In the genomic region with DNA sequence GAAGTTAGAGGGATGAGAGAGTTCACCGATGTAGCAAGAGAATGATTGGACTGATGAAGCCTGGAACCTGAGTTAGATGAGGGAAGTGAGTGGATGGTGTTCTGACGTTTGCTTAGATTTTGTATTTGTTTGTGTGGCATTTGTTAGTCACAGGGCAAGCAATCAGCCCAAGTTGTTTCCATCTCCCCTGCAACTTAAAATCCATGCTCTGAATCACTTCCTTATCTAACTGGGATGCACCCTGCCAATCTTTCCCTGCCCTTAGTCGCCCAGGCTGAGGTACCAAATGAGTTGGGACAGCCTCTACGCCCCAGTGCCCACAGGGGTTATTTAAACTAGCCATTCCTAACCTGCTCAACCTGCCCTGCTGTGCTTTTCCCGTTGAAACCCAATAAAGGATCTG, we compare ENCODE assay signal across 15 cellular contexts. TPM values are rescaled to one million over a fixed set of nuclear protein-coding genes. Genes with fewer than 3 reads are reported as not detected.
DNase-seq lines count a peak whose midpoint lies in the region; ATAC-seq and TF ChIP-seq lines count a peak whose summit lies in the region.
"Had no signal": no experiment of that assay in that cellular context is flagged by ENCODE, and none has a peak within 500 bp of the region (broad histone marks: within the 10 kb centered on the region; RNA-seq: fewer than 3 reads in every experiment).

No MANE protein-coding gene starts in this region.

- intact Hi-C loops in thyroid gland (cut with DNase I): no loop called here

- H3K27me3 ChIP-seq in thyroid gland: no peaks in the 10 kb centered on the region

- no peak for TF ChIP-seq POLR2A in thyroid gland (IDR thresholded peaks at IDR 0.05)

- ATAC-seq in HG03354 (IDR thresholded peaks at IDR 0.05; ENCODE audit: poor library complexity, severe bottlenecking, unreplicated experiment) (no peak), HG03159 (IDR thresholded peaks at IDR 0.05; ENCODE audit: unreplicated experiment) (no peak)
- ATAC-seq: activated CD4-positive, alpha-beta T cell treated with anti-CD3 and anti-CD28 coated beads for 36 hours; left ventricle myocardium superior; mucosa of descending colon had no signal

- no peaks in the 10 kb centered on the region for H3K9me3 ChIP-seq in thyroid gland
- H3K9me3 ChIP-seq: esophagus muscularis mucosa, mucosa of descending colon had no signal

- H3K36me3 ChIP-seq in thyroid gland: no peaks in the 10 kb centered on the region
- H3K36me3 ChIP-seq: esophagus muscularis mucosa had no signal

- no peak overlapping the region for H3K27ac ChIP-seq in thyroid gland
- H3K27ac ChIP-seq: esophagus muscularis mucosa had no signal

- H3K4me3 ChIP-seq in choroid plexus epithelial cell (ENCODE audit: low read depth, low read length) (no peak overlapping the region), thyroid gland (replicated peaks in 1 of 3) (no peak overlapping the region)
- H3K4me3 ChIP-seq: esophagus muscularis mucosa, mucosa of descending colon had no signal

- TF ChIP-seq CTCF in choroid plexus epithelial cell (conservative IDR thresholded peaks at IDR 0.05; ENCODE audit: low read depth, low read length) (no peak), thyroid gland (IDR thresholded peaks at IDR 0.05) (no peak)

- peak; percentile 50 for DNase-seq in EH (ENCODE audit: low read depth)
- peak; percentile 44 for DNase-seq in NCI-H226
- peak; percentile 28 for DNase-seq in choroid plexus epithelial cell (ENCODE audit: low read depth)
- DNase-seq in renal cortical epithelial cell (ENCODE audit: low read depth): peak; percentile 77
- DNase-seq in thyroid gland: no peak
- DNase-seq: activated CD4-positive, alpha-beta T cell treated with anti-CD3 and anti-CD28 coated beads for 36 hours; effector CD8-positive, alpha-beta T cell; left ventricle myocardium superior; NCI-H774; stimulated activated CD4-positive, alpha-beta T cell treated with anti-CD3 and anti-CD28 coated beads, Interleukin-12 subunit alpha, Interleukin-12 subunit beta, amount 100 ng/mL, for 4 hours had no signal

- WGBS in thyroid gland, 2 donors: 60 to 67% methylated on average over 5 of the region's 5 CpGs

- H3K4me1 ChIP-seq in thyroid gland: peaks cover 0 to 5% of the 10 kb centered on the region in 2 donors
- H3K4me1 ChIP-seq: esophagus muscularis mucosa had no signal

RNA-seq across cellular contexts. Expression of gene PAQR5, which starts 12.6 kb away (rescaled TPM):
- 8.2 and 8.9 TPM in 2 replicates for total RNA-seq in renal cortical epithelial cell
- 1 to 10 TPM in 1 of 4 donors, under 1 TPM in 3; 0.24 to 1.5 (median 0.65) TPM for total RNA-seq in thyroid gland
- total RNA-seq: B cell had no signal

Comparison
In these comparisons a context has a peak if more than half of its experiments do, and no peak if none do; other contexts are left out.
1. DNase-seq: peak in EH (single experiment), NCI-H226 (single experiment), choroid plexus epithelial cell (single experiment) and renal cortical epithelial cell (single experiment); none in thyroid gland (0 of 2).